Comparison of ENCODE assay signal across 8 cellular contexts in the genomic region with DNA sequence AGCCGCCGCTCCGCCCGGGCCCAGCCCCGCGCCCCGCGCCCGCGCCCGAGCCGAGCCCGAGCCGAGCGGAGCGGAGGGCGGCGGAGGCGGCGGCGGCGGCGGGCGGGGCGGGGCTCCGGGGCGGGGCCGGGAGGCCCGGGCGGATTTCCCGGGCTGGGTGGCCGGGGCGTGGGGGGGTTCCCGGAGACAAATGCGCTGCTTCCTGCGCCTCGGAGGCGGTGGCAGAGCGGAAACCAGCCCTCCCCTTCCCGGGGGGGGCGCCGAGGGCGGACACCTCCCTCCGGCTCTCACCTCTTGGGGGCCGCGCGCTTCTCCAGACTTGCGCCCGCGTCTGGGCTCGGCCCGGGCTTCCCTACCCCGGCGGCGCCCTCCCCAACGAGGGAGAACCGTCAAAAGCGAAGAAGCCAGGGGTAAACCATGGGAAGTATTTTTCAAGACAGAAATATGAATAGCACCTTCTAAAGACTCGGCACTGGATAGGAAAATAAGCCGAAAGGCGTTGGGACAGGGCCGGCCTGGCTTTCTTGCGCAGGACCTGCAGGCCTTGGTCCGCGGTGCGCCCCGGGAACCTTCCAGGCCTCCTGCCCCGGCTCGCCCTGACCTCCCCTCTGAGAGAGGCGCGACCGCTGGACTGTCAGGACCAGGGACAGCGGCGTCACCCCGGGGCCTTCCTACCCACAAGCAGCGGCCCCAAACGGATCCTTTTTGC. TPM values are rescaled to one million over a fixed set of nuclear protein-coding genes. Genes with fewer than 3 reads are reported as not detected.
DNase-seq lines count a peak whose midpoint lies in the region; FAIRE-seq lines count a peak whose summit lies in the region.

A gene (minus strand): TSS at position 79 of the 709 bp plus-strand sequence. CDS start 88 bp downstream, outside the sequence.

- no peak for FAIRE-seq in RCC 7860 (lab: Jason Lieb, UNC)

- DNase-seq in ELF-1 (ENCODE audit: low read depth, low spot score) (peak; percentile 87), HT1080 (ENCODE audit: low read depth) (peak; percentile 62), T1000 (lab: John Stamatoyannopoulos, UW) (peak; percentile 7), astrocyte of the hippocampus (ENCODE audit: low read depth, low spot score) (peak; percentile 88), skeletal muscle cell (ENCODE audit: low read depth) (no peak), cerebellar cortex (ENCODE audit: low spot score) (no peak), RCC 7860 (ENCODE audit: low spot score) (no peak)

- peak within 1 kb of the TSS; percentile 24 for H3K4me3 ChIP-seq in iPS-11a (ENCODE audit: low read depth, low read length)
- H3K4me3 ChIP-seq in skeletal muscle cell (ENCODE audit: low read depth, low read length): peak within 1 kb of the TSS; percentile 64

RNA-seq across cellular contexts. Expression of the gene that starts here (rescaled TPM):
- total RNA-seq in HT1080 (2014; rRNA removed; shearing (Covaris generic)): 12.6 and 18.0 TPM in 2 replicates
- polyA plus RNA-seq in HT1080 (2015; cell fraction: cytosol; rRNA removed): 12.1 and 14.3 TPM in 2 replicates
- 42.7 and 47.7 TPM in 2 replicates for polyA plus RNA-seq in HT1080 (2015; cell fraction: nucleus; rRNA removed)

Comparison
In these comparisons a context has a peak if more than half of its experiments do, and no peak if none do; other contexts are left out.
1. DNase-seq: peak in ELF-1 (single experiment), HT1080 (single experiment), T1000 (single experiment) and astrocyte of the hippocampus (single experiment); none in skeletal muscle cell (single experiment), cerebellar cortex (single experiment) and RCC 7860 (single experiment).